Comparison of ENCODE assay signal across 31 cellular contexts in the genomic region with DNA sequence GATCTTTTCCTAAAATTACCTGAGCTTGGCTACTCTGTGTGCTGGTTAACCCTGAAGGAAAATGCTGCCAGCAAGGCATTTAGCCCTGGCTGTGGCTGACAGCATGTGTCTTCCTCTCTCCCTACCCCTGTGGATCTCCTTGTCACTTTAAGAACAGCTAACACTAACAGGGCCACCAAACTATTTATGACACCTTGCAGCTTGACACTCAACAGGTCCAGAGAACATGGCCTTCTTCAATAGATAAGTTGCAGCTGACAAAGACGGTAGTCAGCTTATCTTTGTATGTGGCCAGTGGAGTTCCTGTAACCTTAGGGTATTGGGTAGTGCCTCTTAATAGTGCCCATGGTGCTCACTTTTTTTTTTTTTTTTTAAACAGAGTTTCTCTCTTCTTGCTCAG. TPM values are rescaled to one million over a fixed set of nuclear protein-coding genes. Genes with fewer than 3 reads are reported as not detected.
"Had no signal": no experiment of that assay in that cellular context is flagged by ENCODE, and none has a peak within 500 bp of the region (broad histone marks: within the 10 kb centered on the region; RNA-seq: fewer than 3 reads in every experiment).

No MANE protein-coding gene starts in this region.

- H3K4me3 ChIP-seq: adrenal gland, ascending aorta, colonic mucosa, dorsolateral prefrontal cortex, esophagus squamous epithelium, gastrocnemius medialis, lung, spleen, thoracic aorta had no signal

- H3K4me3 Mint-ChIP-seq: activated B cell treated with CpG ODN at 0.5 μM for 24 hours; activated CD4-positive, alpha-beta T cell treated with anti-CD3 and anti-CD28 coated beads for 36 hours; activated naive CD8-positive, alpha-beta T cell; activated T-cell treated with anti-CD3 and anti-CD28 coated beads, Interleukin-2, amount 50 U/mL, for 4 hours; effector memory CD8-positive, alpha-beta T cell; naive thymus-derived CD4-positive, alpha-beta T cell; neural crest cell had no signal

- H3K27ac ChIP-seq: adrenal gland, ascending aorta, brain microvascular endothelial cell, colonic mucosa, dorsolateral prefrontal cortex, esophagus squamous epithelium, gastrocnemius medialis, spleen, thoracic aorta had no signal

- H3K27me3 Mint-ChIP-seq: activated B cell treated with CpG ODN at 0.5 μM for 24 hours; activated CD4-positive, alpha-beta T cell treated with anti-CD3 and anti-CD28 coated beads for 36 hours; activated naive CD8-positive, alpha-beta T cell; effector memory CD8-positive, alpha-beta T cell had no signal

- DNase-seq: activated B cell treated with CpG ODN at 0.5 μM for 24 hours; activated CD4-positive, alpha-beta T cell treated with anti-CD3 and anti-CD28 coated beads for 36 hours; activated CD4-positive, alpha-beta T cell treated with anti-CD3 and anti-CD28 coated beads, Interleukin-2, amount 50 U/mL, for 4 hours; activated CD8-positive, alpha-beta memory T cell treated with anti-CD3 and anti-CD28 coated beads, Interleukin-2, amount 50 U/mL, for 48 hours; activated naive CD4-positive, alpha-beta T cell; activated T-cell treated with anti-CD3 and anti-CD28 coated beads, Interleukin-2, amount 50 U/mL, for 4 hours; adrenal gland; brain microvascular endothelial cell; colonic mucosa; dorsolateral prefrontal cortex; effector memory CD8-positive, alpha-beta T cell; esophagus squamous epithelium; gastrocnemius medialis; islet precursor cell; left colon; naive thymus-derived CD4-positive, alpha-beta T cell; posterior cingulate gyrus; spleen; stimulated activated CD4-positive, alpha-beta T cell treated with anti-CD3 and anti-CD28 coated beads, Interleukin-4, amount 100 ng/mL, for 24 hours; stimulated activated naive CD4-positive, alpha-beta T cell treated with Interleukin-2 at 50 U/mL for 16 hours; T-helper 1 cell had no signal

- H3K36me3 ChIP-seq: adrenal gland, brain microvascular endothelial cell, colonic mucosa, gastrocnemius medialis, thoracic aorta had no signal

- H3K27ac Mint-ChIP-seq: activated B cell treated with CpG ODN at 0.5 μM for 24 hours; activated CD4-positive, alpha-beta T cell treated with anti-CD3 and anti-CD28 coated beads for 36 hours; activated naive CD8-positive, alpha-beta T cell; activated T-helper 2 cell treated with anti-CD3 and anti-CD28 coated beads, Interferon-gamma antibody, Interleukin-2, Interleukin-4, amounts not matched to agents 10 μg/mL and 5 μg/mL and 100 μg/mL, durations not matched to agents 14 hours and 24 hours and 36 hours; effector memory CD8-positive, alpha-beta T cell; naive thymus-derived CD4-positive, alpha-beta T cell had no signal

- H3K9me3 ChIP-seq: colonic mucosa, esophagus squamous epithelium, gastrocnemius medialis had no signal

- H3K4me1 ChIP-seq: adrenal gland, ascending aorta, colonic mucosa, spleen had no signal

- H3K4me1 Mint-ChIP-seq: activated B cell treated with CpG ODN at 0.5 μM for 24 hours; activated CD4-positive, alpha-beta T cell treated with anti-CD3 and anti-CD28 coated beads for 36 hours; naive thymus-derived CD4-positive, alpha-beta T cell; neural crest cell had no signal

- H3K27me3 ChIP-seq: adrenal gland, ascending aorta, brain microvascular endothelial cell, colonic mucosa, dorsolateral prefrontal cortex, esophagus squamous epithelium, gastrocnemius medialis, spleen had no signal

RNA-seq across cellular contexts. Expression of gene RBP2, which starts 54.9 kb away (rescaled TPM):
- total RNA-seq: activated B cell treated with CpG ODN at 0.5 μM for 24 hours; activated CD4-positive, alpha-beta T cell treated with anti-CD3 and anti-CD28 coated beads for 36 hours; activated CD8-positive, alpha-beta memory T cell treated with anti-CD3 and anti-CD28 coated beads for 36 hours; activated T-cell treated with anti-CD3 and anti-CD28 coated beads, Interleukin-2, amount 50 U/mL, for 4 hours; activated T-helper 2 cell treated with anti-CD3 and anti-CD28 coated beads, Interferon-gamma antibody, Interleukin-2, Interleukin-4, amounts not matched to agents 10 μg/mL and 5 μg/mL and 100 μg/mL, durations not matched to agents 14 hours and 24 hours and 36 hours; ascending aorta; dorsolateral prefrontal cortex; esophagus squamous epithelium; gastrocnemius medialis; naive thymus-derived CD4-positive, alpha-beta T cell; neural crest cell; omental fat pad; renal cortical epithelial cell; spleen; thoracic aorta; ureter had no signal
- polyA plus RNA-seq: naive thymus-derived CD4-positive, alpha-beta T cell had no signal
